ENCODE assay signal across 13 cellular contexts in genomic region chr3:125035217-125035616, GRCh38. TPM values are rescaled to one million over a fixed set of nuclear protein-coding genes. Genes with fewer than 3 reads are reported as not detected.
DNase-seq lines count a peak whose midpoint lies in the region; ATAC-seq, FAIRE-seq and TF ChIP-seq lines count a peak whose summit lies in the region.
"Had no signal": no experiment of that assay in that cellular context is flagged by ENCODE, and none has a peak within 500 bp of the region (broad histone marks: within the 10 kb centered on the region; RNA-seq: fewer than 3 reads in every experiment).

No MANE protein-coding gene starts in this region.

- FAIRE-seq in GM12892 (lab: Jason Lieb, UNC) (peak; percentile 27), GM19239 (lab: Jason Lieb, UNC) (peak; percentile 87)

- peak; percentile 65 for ATAC-seq in HG02885 (IDR thresholded peaks at IDR 0.05; ENCODE audit: poor library complexity, unreplicated experiment)
- ATAC-seq: right cardiac atrium had no signal

- H3K4me3 Mint-ChIP-seq in activated naive CD8-positive, alpha-beta T cell: no peak overlapping the region

- H3K27ac Mint-ChIP-seq in activated naive CD8-positive, alpha-beta T cell: peak overlapping the region; percentile 18
- H3K27ac Mint-ChIP-seq: activated T-helper 2 cell treated with anti-CD3 and anti-CD28 coated beads, Interferon-gamma antibody, Interleukin-2, Interleukin-4, amounts not matched to agents 10 μg/mL and 5 μg/mL and 100 μg/mL, durations not matched to agents 14 hours and 24 hours and 36 hours had no signal

- peaks cover 27% of the 10 kb centered on the region for H3K4me1 Mint-ChIP-seq in activated naive CD8-positive, alpha-beta T cell (ENCODE audit: low read depth)

- peaks cover 5% of the 10 kb centered on the region for H3K9me3 Mint-ChIP-seq in activated naive CD8-positive, alpha-beta T cell (ENCODE audit: low read depth)

- H3K36me3 Mint-ChIP-seq in activated naive CD8-positive, alpha-beta T cell: peaks cover 9% of the 10 kb centered on the region

- no peaks in the 10 kb centered on the region for H3K27me3 Mint-ChIP-seq in activated naive CD8-positive, alpha-beta T cell

- TF ChIP-seq POLR2A in GM12892 (IDR thresholded peaks at IDR 0.05; ENCODE audit: low read depth, low read length): no peak

- DNase-seq in GM12892 (ENCODE audit: insufficient read length) (no peak), GM19239 (ENCODE audit: insufficient read length, low spot score) (no peak), NCI-H1417 treated with DMSO at 0.1 percent for 48 hours (lab: John Stamatoyannopoulos, UW) (no peak), NCI-H2107 (lab: John Stamatoyannopoulos, UW) (no peak), NCI-H1048 (lab: John Stamatoyannopoulos, UW) (no peak)
- no peak for DNase-seq in stimulated activated naive CD4-positive, alpha-beta T cell treated with Interleukin-2 at 50 U/mL for 16 hours (lab: John Stamatoyannopoulos, UW)
- DNase-seq: EL, NCI-H446, right cardiac atrium, transverse colon had no signal

RNA-seq across cellular contexts. Expression of gene HEG1, which starts 20.6 kb away (rescaled TPM):
- 13.3 TPM for polyA plus RNA-seq in GM12892 (2012; ENCODE audit: missing spikeins)
